Comparison of ENCODE assay signal across 28 cellular contexts in genomic region chr1:176174108-176174507, GRCh38. TPM values are rescaled to one million over a fixed set of nuclear protein-coding genes. Genes with fewer than 3 reads are reported as not detected.
DNase-seq lines count a peak whose midpoint lies in the region; ATAC-seq, FAIRE-seq and TF ChIP-seq lines count a peak whose summit lies in the region.
"Had no signal": no experiment of that assay in that cellular context is flagged by ENCODE, and none has a peak within 500 bp of the region (broad histone marks: within the 10 kb centered on the region; RNA-seq: fewer than 3 reads in every experiment).

No MANE protein-coding gene starts in this region.

- no peak overlapping the region for H3K4me3 ChIP-seq in BJ (ENCODE audit: low read depth, low read length)
- H3K4me3 ChIP-seq in K562 = no peak overlapping the region
- H3K4me3 ChIP-seq in osteoblast (ENCODE audit: insufficient read depth, low read length) = no peak overlapping the region
- H3K4me3 ChIP-seq in esophagus squamous epithelium = no peak overlapping the region
- H3K4me3 ChIP-seq: ovary, PC-9, uterus had no signal

- in situ Hi-C loops in K562 (cut with MboI) = no loop called here

- H3K4me1 ChIP-seq in K562 (replicated peaks in 1 of 2; ENCODE audit: control insufficient read depth in 2 of 2, insufficient read depth in 2 of 2, low read length in 2 of 2) (no peaks in the 10 kb centered on the region), osteoblast (ENCODE audit: insufficient read depth, low read length) (peaks cover 5% of the 10 kb centered on the region), esophagus squamous epithelium (no peaks in the 10 kb centered on the region)
- H3K4me1 ChIP-seq: uterus had no signal

- ATAC-seq in K562 (no peak), HG03460 (IDR thresholded peaks at IDR 0.05; ENCODE audit: unreplicated experiment) (no peak)
- ATAC-seq: HCT116; natural killer cell; stimulated activated naive B cell treated with anti-CD40 and anti-IgM and Interleukin-4, amounts not matched to agents 10 μg/mL and 1 μg/mL and 100 μg/mL, for 72 hours had no signal

- intact Hi-C loops in K562 (cut with micrococcal nuclease) = no loop called here
- intact Hi-C loops in esophagus squamous epithelium (cut with DNase I) = no loop called here

- H2AFZ ChIP-seq in K562 (ENCODE audit: low read depth, low read length) (no peak overlapping the region), osteoblast (ENCODE audit: low read length) (no peak overlapping the region)
- H2AFZ ChIP-seq: PC-9 had no signal

- H3K9ac ChIP-seq in K562 (ENCODE audit: insufficient read depth in 1 of 2, low read depth in 2 of 2, low read length in 2 of 2) = no peak overlapping the region

- TF ChIP-seq POLR2A in H54 (IDR thresholded peaks at IDR 0.05; ENCODE audit: low read depth, low read length) (no peak), K562 (conservative IDR thresholded peaks at IDR 0.05) (no peak), esophagus squamous epithelium (IDR thresholded peaks at IDR 0.05) (no peak)

- FAIRE-seq in H54 (lab: Jason Lieb, UNC) (no peak), K562 (lab: Jason Lieb, UNC) (no peak)
- FAIRE-seq: astrocyte, GM12892 had no signal

- TF ChIP-seq CTCF in BJ (IDR thresholded peaks at IDR 0.05; ENCODE audit: insufficient read depth, low read depth, low read length) (no peak), K562 (IDR thresholded peaks at IDR 0.05 in 2 of 3, conservative IDR thresholded peaks at IDR 0.05 in 1 of 3; ENCODE audit: insufficient read depth in 2 of 3, low read depth in 1 of 3, low read length in 3 of 3) (no peak), osteoblast (IDR thresholded peaks at IDR 0.05; ENCODE audit: extremely low read depth, low read depth, low read length) (no peak), esophagus squamous epithelium (IDR thresholded peaks at IDR 0.05) (no peak)

- CTCF ChIA-PET in BJ (lab: Yijun Ruan, JAX) = no interaction called here
- CTCF ChIA-PET in K562 (lab: Yijun Ruan, JAX; ENCODE audit: low intra/inter-chr PET ratio) = no interaction called here

- H3K27me3 ChIP-seq in BJ (ENCODE audit: control insufficient read depth, insufficient read depth, low read length) (no peaks in the 10 kb centered on the region), K562 (ENCODE audit: control insufficient read depth in 2 of 2, insufficient read depth in 2 of 2, low read length in 2 of 2) (no peaks in the 10 kb centered on the region), osteoblast (ENCODE audit: insufficient read depth, low read length) (no peaks in the 10 kb centered on the region), esophagus squamous epithelium (no peaks in the 10 kb centered on the region)
- H3K27me3 ChIP-seq: ovary, uterus had no signal

- H3K9me3 ChIP-seq in K562 (replicated peaks; ENCODE audit: control insufficient read depth, insufficient read depth, low read depth, low read length) (no peaks in the 10 kb centered on the region), osteoblast (ENCODE audit: low read depth, low read length) (no peaks in the 10 kb centered on the region), esophagus squamous epithelium (no peaks in the 10 kb centered on the region)
- H3K9me3 ChIP-seq: ovary, uterus had no signal

- DNase-seq in BJ (ENCODE audit: low read depth) (peak; percentile 16), H54 (ENCODE audit: insufficient read length, low spot score) (peak; percentile 2), K562 (ENCODE audit: extremely low read depth in 1 of 4, low spot score in 3 of 4) (no peak), osteoblast (ENCODE audit: insufficient read length, low spot score, missing footprints) (peak; percentile 4), dermis blood vessel endothelial cell (no peak), esophagus squamous epithelium (lab: John Stamatoyannopoulos, UW) (no peak), GDM1 (lab: John Stamatoyannopoulos, UW) (no peak)
- DNase-seq: activated CD4-positive, alpha-beta T cell treated with anti-CD3 and anti-CD28 coated beads, Interleukin-2, amount 50 U/mL, for 48 hours; activated CD8-positive, alpha-beta memory T cell treated with anti-CD3 and anti-CD28 coated beads, Interleukin-2, amount 50 U/mL, for 4 hours; CD8-positive, alpha-beta memory T cell; DMS153; foreskin melanocyte; MM.1S; natural killer cell; NCI-H1417 treated with DMSO at 0.1 percent for 48 hours; NCI-H510A; ovary; PC-9; SHP77; stimulated activated CD4-positive, alpha-beta T cell treated with anti-CD3 and anti-CD28 coated beads, Interleukin-12 subunit alpha, Interleukin-12 subunit beta, amount 100 ng/mL, for 4 hours; stimulated activated CD4-positive, alpha-beta T cell treated with anti-CD3 and anti-CD28 coated beads, Interleukin-4, amount 100 ng/mL, for 24 hours; stimulated activated naive B cell treated with anti-CD40 and anti-IgM and Interleukin-4, amounts not matched to agents 10 μg/mL and 1 μg/mL and 100 μg/mL, for 72 hours; uterus had no signal

- POLR2A ChIA-PET in BJ (lab: Charles Lee) (no interaction called here), K562 (lab: Yijun Ruan, JAX) (interaction anchor here (1.8 kb wide), 1 partner anchor 21 kb away, joined by 4 read pairs; no protein-coding TSS in a partner anchor)

- H4K20me1 ChIP-seq in K562 (replicated peaks; ENCODE audit: control insufficient read depth, insufficient read depth, low read length) = no peaks in the 10 kb centered on the region
- H4K20me1 ChIP-seq in osteoblast (ENCODE audit: insufficient read depth, low read length) = peaks cover 3% of the 10 kb centered on the region

- H3K27ac ChIP-seq in K562 (ENCODE audit: extremely low read depth, low read depth, low read length) (no peak overlapping the region), osteoblast (ENCODE audit: low read depth, low read length) (peak overlapping the region; percentile 26), esophagus squamous epithelium (no peak overlapping the region)
- H3K27ac ChIP-seq: epithelial cell of prostate, ovary, PC-9, uterus had no signal

- TF ChIP-seq RAD21 in K562 (CRISPR knock-in tag; conservative IDR thresholded peaks at IDR 0.05 in 1 of 2, IDR thresholded peaks at IDR 0.05 in 1 of 2) = no peak

- no peaks in the 10 kb centered on the region for H3K9me1 ChIP-seq in K562 (ENCODE audit: control insufficient read depth, insufficient read depth, low read length)

- H3K4me2 ChIP-seq in K562 (ENCODE audit: insufficient read depth, low read length) (no peak overlapping the region), osteoblast (ENCODE audit: insufficient read depth, low read length) (no peak overlapping the region)
- H3K4me2 ChIP-seq: PC-9 had no signal

- TF ChIP-seq EP300 in K562 (IDR thresholded peaks at IDR 0.05; ENCODE audit: low read length) = no peak

- H3K36me3 ChIP-seq in BJ (ENCODE audit: control insufficient read depth, insufficient read depth, low read length) = 0 out of 2 replicates have a peak, but pooled peaks cover 1% of the 10 kb centered on the region
- H3K36me3 ChIP-seq in K562 (ENCODE audit: control insufficient read depth, insufficient read depth, low read length) = peaks cover 40% of the 10 kb centered on the region
- H3K36me3 ChIP-seq in osteoblast (ENCODE audit: insufficient read depth, low read length) = peaks cover 5% of the 10 kb centered on the region
- peaks cover 0 to 62% (median 0%) of the 10 kb centered on the region in 3 donors for H3K36me3 ChIP-seq in esophagus squamous epithelium
- H3K36me3 ChIP-seq: ovary, uterus had no signal

- BruUV-seq in K562 (replicated peaks; lab: Mats Ljungman, UMichigan) = TSS peak; percentile 12

- H3K79me2 ChIP-seq in K562 (ENCODE audit: control insufficient read depth, insufficient read depth, low read length) = peaks cover 17% of the 10 kb centered on the region; the same call in 2 of the 3 replicates
- peaks cover 36% of the 10 kb centered on the region for H3K79me2 ChIP-seq in osteoblast (ENCODE audit: insufficient read depth, low read length)

TF ChIP-seq in K562, 482 proteins besides CTCF, POLR2A, EP300 and RAD21 (continues in another document):
- TF ChIP-seq KLF1 (tag; IDR thresholded peaks at IDR 0.05) = no peak
- TF ChIP-seq ZNF146 (CRISPR knock-in tag; IDR thresholded peaks at IDR 0.05; ENCODE audit: unreplicated experiment) = no peak
- TF ChIP-seq ASH1L (IDR thresholded peaks at IDR 0.05; ENCODE audit: borderline replicate concordance, low read depth, partially characterized antibody) = no peak
- TF ChIP-seq LEF1 (IDR thresholded peaks at IDR 0.05) = no peak
- TF ChIP-seq PCBP1 (IDR thresholded peaks at IDR 0.05; ENCODE audit: low read depth, low read length, poor library complexity, severe bottlenecking) = no peak
- TF ChIP-seq NFYB (IDR thresholded peaks at IDR 0.05; ENCODE audit: extremely low read depth, insufficient read length) = no peak

RNA-seq across cellular contexts. Expression of gene COP1, which starts 33.0 kb away (rescaled TPM):
- 14.8 and 31.2 TPM in 2 replicates for polyA plus RNA-seq in BJ (2011; rRNA removed)
- 29.6 and 32.8 TPM in 2 replicates for polyA minus RNA-seq in BJ (2011; rRNA and poly(A)+ RNA removed)
- 123 and 224 TPM in 2 replicates for total RNA-seq in K562 (2011; cell fraction: chromatin; rRNA removed; ENCODE audit: low replicate concordance)
- total RNA-seq in K562 (2011; cell fraction: nucleolus; rRNA removed) = 57.4 and 60.3 TPM in 2 replicates
- 81.3 and 89.8 TPM in 2 replicates for total RNA-seq in K562 (2011; cell fraction: nucleoplasm; rRNA removed)
- 39.1 and 54.6 TPM in 2 replicates for total RNA-seq in K562 (2014; rRNA removed)
- 77.7 and 90.3 TPM in 2 replicates for total RNA-seq in K562 (2014; rRNA removed; fragmentation: Illumina TruSeq; extraction: Trizol)
- total RNA-seq in K562 (2015; rRNA removed; fragmentation: Illumina TruSeq; extraction: Trizol) = 74.6 and 77.1 TPM in 2 replicates
- 53.8 and 58.6 TPM in 2 replicates for total RNA-seq in K562 (2021)
- polyA plus RNA-seq in K562 (2011; rRNA removed) = 60.6 and 60.8 TPM in 2 replicates
- polyA plus RNA-seq in K562 (2011; cell fraction: cytosol; rRNA removed) = 20.1 and 43.7 TPM in 2 replicates
- 22.1 and 43.6 TPM in 2 replicates for polyA plus RNA-seq in K562 (2011; cell fraction: nucleus; rRNA removed)
- polyA plus RNA-seq in K562 (2012) = 53.4 and 55.8 TPM in 2 replicates
- polyA plus RNA-seq in K562 (2014; fragmentation: Illumina TruSeq; extraction: Trizol) = 56.3 and 58.6 TPM in 2 replicates
- polyA plus RNA-seq in K562 (2014; fragmentation: Nextera tagmentation; extraction: Ambion mirVana) = 10 to 100 TPM; 25.8 to 29.5 TPM
- polyA plus RNA-seq in K562 (2014; rRNA removed) = 43.7 and 46.5 TPM in 2 replicates
- 151 and 181 TPM in 2 replicates for polyA minus RNA-seq in K562 (2011; rRNA and poly(A)+ RNA removed)
- polyA minus RNA-seq in K562 (2011; cell fraction: cytosol; rRNA and poly(A)+ RNA removed) = 38.4 and 46.2 TPM in 2 replicates
- polyA minus RNA-seq in K562 (2011; cell fraction: nucleus; rRNA and poly(A)+ RNA removed) = 82.7 and 136 TPM in 2 replicates
- total RNA-seq in osteoblast = 64.8 and 73.1 TPM in 2 replicates
- total RNA-seq in dermis blood vessel endothelial cell = 65.2 and 68.5 TPM in 2 replicates
- 10 to 100 TPM; 32.5 to 60.1 (median 35.7) TPM for total RNA-seq in esophagus squamous epithelium

Comparison
In these comparisons a context has a peak if more than half of its experiments do, and no peak if none do; other contexts are left out.
1. DNase-seq: peak in BJ (single experiment), H54 (single experiment) and osteoblast (single experiment); none in K562 (0 of 4), dermis blood vessel endothelial cell (single experiment), esophagus squamous epithelium (single experiment) and GDM1 (single experiment).